In the genomic region with DNA sequence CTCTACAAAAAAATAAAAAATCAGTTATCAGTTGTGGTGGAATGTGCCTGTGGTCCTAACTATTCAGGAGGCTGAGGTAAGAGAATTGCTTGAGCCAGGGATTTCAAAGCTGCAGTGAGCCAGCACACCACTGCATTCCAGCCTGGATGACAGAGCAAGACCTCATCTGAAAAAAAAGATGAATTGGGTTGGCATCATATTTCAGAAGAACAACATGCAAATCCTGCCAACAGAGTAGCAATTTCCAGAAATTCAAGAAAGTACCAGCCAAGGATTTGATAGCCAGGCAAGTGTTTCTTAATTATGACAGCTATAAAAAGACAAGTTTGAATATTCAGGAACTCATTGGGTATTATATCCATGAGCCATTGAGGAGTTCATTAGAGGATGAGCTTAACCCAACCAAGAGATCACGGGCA, we compare ENCODE assay signal across 12 cellular contexts.
A peak's percentile ranks its signal among the peaks of the same experiment; 100 is the strongest.
DNase-seq lines count a peak whose midpoint lies in the region; ATAC-seq and TF ChIP-seq lines count a peak whose summit lies in the region.
"Had no signal": no experiment of that assay in that cellular context is flagged by ENCODE, and none has a peak within 500 bp of the region (broad histone marks: within the 10 kb centered on the region; RNA-seq: fewer than 3 reads in every experiment).

No MANE protein-coding gene starts in this region.

- no peaks in the 10 kb centered on the region for H4K20me1 ChIP-seq in H9 (ENCODE audit: control insufficient read depth, insufficient read depth, insufficient read length)

- no peak overlapping the region for H2BK120ac ChIP-seq in H9 (ENCODE audit: low read depth, low read length, poor library complexity, severe bottlenecking)

- no peaks in the 10 kb centered on the region for H3K79me2 ChIP-seq in H9 (ENCODE audit: insufficient read depth, low read length)

- no peak overlapping the region for H2BK15ac ChIP-seq in H9 (ENCODE audit: low read depth, low read length)

- WGBS in H9 (ENCODE audit: extremely low coverage, insufficient read length, low lambda C conversion rate): no CpG with 5 or more reads among the region's 1 CpG

- TF ChIP-seq CTCF in H9 (conservative IDR thresholded peaks at IDR 0.05): no peak
- TF ChIP-seq CTCF in WTC11 (IDR thresholded peaks at IDR 0.05): no peak

- peaks cover 12 to 13% of the 10 kb centered on the region in 2 experiments for H3K4me1 Mint-ChIP-seq in H9
- peaks cover 10% of the 10 kb centered on the region for H3K4me1 Mint-ChIP-seq in WTC11

- DNase-seq in H9 (no peak), WTC11 (ENCODE audit: low spot score) (no peak), glomerular visceral epithelial cell (ENCODE audit: extremely low spot score) (peak; percentile 70), skeletal muscle cell (ENCODE audit: low read depth) (peak; percentile 57), NCI-H345 treated with DMSO at 0.1 percent for 48 hours (lab: John Stamatoyannopoulos, UW; ENCODE audit: unreplicated experiment) (no peak), NCI-H748 (lab: John Stamatoyannopoulos, UW; ENCODE audit: unreplicated experiment) (no peak)
- DNase-seq: activated T-cell treated with anti-CD3 and anti-CD28 coated beads for 4 hours, naive B cell, NCI-H187 had no signal

- no peak overlapping the region for H3K9ac ChIP-seq in H9 (ENCODE audit: extremely low read depth, insufficient read length, low read length)

- H4K8ac ChIP-seq in H9 (replicated peaks; ENCODE audit: insufficient read length, low read depth, low read length): no peak overlapping the region

- CTCF ChIA-PET in WTC11 (lab: Charles Lee): interaction anchor here (0.5 to 1.0 kb wide), 3 partner anchors 66 to 127 kb away, joined by 3 to 4 read pairs (median 3); no protein-coding TSS in a partner anchor

- H4K5ac ChIP-seq in H9 (ENCODE audit: insufficient read length, low read depth, low read length): no peak overlapping the region

- no peak overlapping the region for H3K18ac ChIP-seq in H9 (ENCODE audit: insufficient read length, low read depth, low read length)

- no peaks in the 10 kb centered on the region for H3K9me3 ChIP-seq in H9 (ENCODE audit: control insufficient read depth, low read depth, low read length)

- H3K4me1 ChIP-seq in H9 (ENCODE audit: insufficient read depth, low read length): no peaks in the 10 kb centered on the region

- H2BK12ac ChIP-seq in H9 (ENCODE audit: insufficient read length, low read depth, low read length): no peak overlapping the region

- H4K91ac ChIP-seq in H9 (ENCODE audit: insufficient read length, low read depth, low read length): no peak overlapping the region

- no peak overlapping the region for H3K14ac ChIP-seq in H9 (ENCODE audit: insufficient read depth, low read length)

- H3K4ac ChIP-seq in H9 (ENCODE audit: low read depth, low read length): no peak overlapping the region

- no peak overlapping the region for H3K23ac ChIP-seq in H9 (ENCODE audit: insufficient read length, low read depth, low read length)

- no peak overlapping the region for H2BK5ac ChIP-seq in H9 (ENCODE audit: insufficient read length, low read length)

- H3K79me1 ChIP-seq in H9 (ENCODE audit: insufficient read depth, low read depth, low read length, poor library complexity, severe bottlenecking): no peaks in the 10 kb centered on the region

- H3K56ac ChIP-seq in H9 (ENCODE audit: insufficient read length, low read depth, low read length): no peak overlapping the region

- POLR2A ChIA-PET in WTC11 (lab: Charles Lee): no interaction called here

- H3K4me3 Mint-ChIP-seq in H9 (no peak overlapping the region), WTC11 (no peak overlapping the region)
- H3K4me3 Mint-ChIP-seq: naive B cell had no signal

- H3K4me2 ChIP-seq in H9 (ENCODE audit: insufficient read depth, insufficient read length, low read length): no peak overlapping the region

- H3K9me3 Mint-ChIP-seq in H9 (no peaks in the 10 kb centered on the region), WTC11 (no peaks in the 10 kb centered on the region)
- H3K9me3 Mint-ChIP-seq: naive B cell had no signal

- no peak overlapping the region for H2BK20ac ChIP-seq in H9 (ENCODE audit: low read depth, low read length, poor library complexity, severe bottlenecking)

- no peak overlapping the region for H3K27ac ChIP-seq in H9 (ENCODE audit: insufficient read length, low read depth, low read length)
- H3K27ac ChIP-seq: epithelial cell of prostate had no signal

- ATAC-seq in WTC11: no peak
- ATAC-seq in GM18907 (IDR thresholded peaks at IDR 0.05; ENCODE audit: unreplicated experiment): no peak
- ATAC-seq in GM19467 (IDR thresholded peaks at IDR 0.05; ENCODE audit: unreplicated experiment): no peak

- H3K27me3 Mint-ChIP-seq in H9 (ENCODE audit: low read depth) (no peaks in the 10 kb centered on the region), WTC11 (ENCODE audit: low read depth) (no peaks in the 10 kb centered on the region)
- H3K27me3 Mint-ChIP-seq: naive B cell had no signal

- H2AK5ac ChIP-seq in H9 (ENCODE audit: insufficient read length, low read length): no peak overlapping the region

- H3K4me3 ChIP-seq in skeletal muscle cell (ENCODE audit: low read depth, low read length): no peak overlapping the region

- no peak overlapping the region for H3T11ph ChIP-seq in H9 (ENCODE audit: low read length)

- H3K36me3 Mint-ChIP-seq in H9 (ENCODE audit: insufficient read depth in 1 of 3, low read depth in 3 of 3) (peaks cover 0 to 7% (median 0%) of the 10 kb centered on the region in 3 experiments; a peak in 2 of 7 replicates), WTC11 (no peaks in the 10 kb centered on the region)

- no peaks in the 10 kb centered on the region for H3K27me3 ChIP-seq in H9 (ENCODE audit: insufficient read depth, low read length)

- H3K23me2 ChIP-seq in H9 (ENCODE audit: insufficient read length, low read depth, low read length, poor library complexity, severe bottlenecking): no peaks in the 10 kb centered on the region

- H3K27ac Mint-ChIP-seq in H9: peak overlapping the region in 2 of 3 experiments; percentile 13 to 39; a peak in 2 of 7 replicates
- H3K27ac Mint-ChIP-seq in WTC11: peak overlapping the region; percentile 39; the same call in 1 of the 2 replicates

- H2AFZ ChIP-seq in H9 (ENCODE audit: low read length): no peak overlapping the region

TF ChIP-seq in WTC11, 78 proteins besides CTCF, POLR2A, EP300 and RAD21:
- TF ChIP-seq SMAD3 (CRISPR knock-in tag; IDR thresholded peaks at IDR 0.05; ENCODE audit: borderline replicate concordance) (no peak), ZNF219 (CRISPR knock-in tag; IDR thresholded peaks at IDR 0.05; ENCODE audit: borderline replicate concordance) (no peak), ETV6 (CRISPR knock-in tag; IDR thresholded peaks at IDR 0.05) (no peak), HMGXB4 (CRISPR knock-in tag; IDR thresholded peaks at IDR 0.05) (no peak), ZNF317 (CRISPR knock-in tag; IDR thresholded peaks at IDR 0.05; ENCODE audit: borderline replicate concordance, low read depth) (no peak)

Comparison
In these comparisons a context has a peak if more than half of its experiments do, and no peak if none do; other contexts are left out.
1. DNase-seq: peak in glomerular visceral epithelial cell (single experiment) and skeletal muscle cell (single experiment); none in H9 (single experiment), WTC11 (single experiment), NCI-H345 treated with DMSO at 0.1 percent for 48 hours (single experiment) and NCI-H748 (single experiment).